In the genomic region with DNA sequence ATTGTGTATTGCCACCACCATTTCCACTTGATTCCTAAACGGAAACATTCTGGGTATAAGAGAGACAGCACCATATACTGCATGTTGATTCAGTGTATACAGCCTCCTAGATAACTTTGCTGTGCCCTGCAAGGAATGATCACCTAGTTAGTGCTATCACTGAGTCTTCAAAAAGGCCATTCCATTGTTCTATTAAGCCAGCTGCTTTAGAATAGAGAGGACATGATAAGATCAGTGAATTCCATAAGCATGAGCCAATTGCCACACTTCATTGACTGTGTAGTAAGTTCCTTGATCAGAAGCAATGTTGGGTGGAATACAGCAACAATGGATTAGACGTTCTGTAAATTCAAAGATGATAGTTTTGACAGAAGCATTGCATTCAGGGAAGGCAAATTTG, we compare ENCODE assay signal across 15 cellular contexts.
"Had no signal": no experiment of that assay in that cellular context is flagged by ENCODE, and none has a peak within 500 bp of the region (broad histone marks: within the 10 kb centered on the region; RNA-seq: fewer than 3 reads in every experiment).

No MANE protein-coding gene starts in this region.

- H3K9me3 Mint-ChIP-seq: nephron progenitor cell had no signal

- ATAC-seq: activated CD8-positive, alpha-beta T cell treated with anti-CD3 and anti-CD28 coated beads, Interleukin-2, amount 10 ng/mL, durations not matched to agents 7 days and 5 days; effector memory CD8-positive, alpha-beta T cell; T-cell had no signal

- H3K4me3 ChIP-seq: ascending aorta, coronary artery, esophagus muscularis mucosa, left ventricle myocardium inferior, ovary had no signal

- H3K4me1 ChIP-seq: ascending aorta, esophagus muscularis mucosa, left ventricle myocardium inferior had no signal

- H3K4me3 Mint-ChIP-seq: activated CD8-positive, alpha-beta T cell treated with anti-CD3 and anti-CD28 coated beads, Interleukin-2, amount 10 ng/mL, durations not matched to agents 7 days and 5 days; activated naive CD8-positive, alpha-beta T cell treated with anti-CD3 and anti-CD28 coated beads, Interleukin-2, amount 10 ng/mL, durations not matched to agents 7 days and 5 days; effector memory CD8-positive, alpha-beta T cell; memory B cell; nephron progenitor cell; T-cell had no signal

- H3K27me3 Mint-ChIP-seq: activated naive CD8-positive, alpha-beta T cell treated with anti-CD3 and anti-CD28 coated beads, Interleukin-2, amount 10 ng/mL, durations not matched to agents 7 days and 5 days; effector memory CD8-positive, alpha-beta T cell; memory B cell; T-cell had no signal

- H3K36me3 ChIP-seq: ascending aorta, esophagus muscularis mucosa, left ventricle myocardium inferior, ovary had no signal

- H3K4me1 Mint-ChIP-seq: activated naive CD8-positive, alpha-beta T cell treated with anti-CD3 and anti-CD28 coated beads, Interleukin-2, amount 10 ng/mL, durations not matched to agents 7 days and 5 days; memory B cell; nephron progenitor cell; T-cell had no signal

- H3K9me3 ChIP-seq: ascending aorta, esophagus muscularis mucosa, left ventricle myocardium inferior, ovary had no signal

- DNase-seq: activated CD4-positive, alpha-beta T cell treated with anti-CD3 and anti-CD28 coated beads for 4 hours; activated CD8-positive, alpha-beta memory T cell treated with anti-CD3 and anti-CD28 coated beads, Interleukin-2, amount 50 U/mL, for 48 hours; activated CD8-positive, alpha-beta T cell treated with anti-CD3 and anti-CD28 coated beads, Interleukin-2, amount 10 ng/mL, durations not matched to agents 7 days and 5 days; activated naive CD8-positive, alpha-beta T cell treated with anti-CD3 and anti-CD28 coated beads, Interleukin-2, amount 10 ng/mL, durations not matched to agents 7 days and 5 days; caudate nucleus; effector memory CD8-positive, alpha-beta T cell; foreskin fibroblast; left ventricle myocardium inferior; nephron progenitor cell; ovary; T-cell had no signal

- H3K27ac Mint-ChIP-seq: activated CD8-positive, alpha-beta T cell treated with anti-CD3 and anti-CD28 coated beads, Interleukin-2, amount 10 ng/mL, durations not matched to agents 7 days and 5 days; activated naive CD8-positive, alpha-beta T cell treated with anti-CD3 and anti-CD28 coated beads, Interleukin-2, amount 10 ng/mL, durations not matched to agents 7 days and 5 days; effector memory CD8-positive, alpha-beta T cell; memory B cell; nephron progenitor cell; T-cell had no signal

- H3K27me3 ChIP-seq: ascending aorta, esophagus muscularis mucosa, ovary had no signal

- H3K36me3 Mint-ChIP-seq: activated naive CD8-positive, alpha-beta T cell treated with anti-CD3 and anti-CD28 coated beads, Interleukin-2, amount 10 ng/mL, durations not matched to agents 7 days and 5 days; memory B cell; T-cell had no signal

- H3K27ac ChIP-seq: ascending aorta, coronary artery, esophagus muscularis mucosa, left ventricle myocardium inferior, ovary had no signal
